3 cellular contexts compared by ENCODE assay signal in genomic region chr9:124327488-124327887, GRCh38.
TF ChIP-seq lines count a peak whose summit lies in the region.

No MANE protein-coding gene starts in this region.

TF ChIP-seq in IMR-90, 13 proteins besides CTCF, POLR2A, EP300 and RAD21:
- TF ChIP-seq MAFK (IDR thresholded peaks at IDR 0.05; ENCODE audit: low read depth, low read length), result no peak
- no peak for TF ChIP-seq BHLHE40 (IDR thresholded peaks at IDR 0.05; ENCODE audit: low read depth, low read length)
- TF ChIP-seq MXI1 (IDR thresholded peaks at IDR 0.05; ENCODE audit: borderline replicate concordance, low read depth, low read length), result no peak
- no peak for TF ChIP-seq SMC3 (IDR thresholded peaks at IDR 0.05; ENCODE audit: low read depth, low read length)
- TF ChIP-seq CHD1 (IDR thresholded peaks at IDR 0.05; ENCODE audit: low read depth, low read length), result no peak
- TF ChIP-seq, protein P1, sequence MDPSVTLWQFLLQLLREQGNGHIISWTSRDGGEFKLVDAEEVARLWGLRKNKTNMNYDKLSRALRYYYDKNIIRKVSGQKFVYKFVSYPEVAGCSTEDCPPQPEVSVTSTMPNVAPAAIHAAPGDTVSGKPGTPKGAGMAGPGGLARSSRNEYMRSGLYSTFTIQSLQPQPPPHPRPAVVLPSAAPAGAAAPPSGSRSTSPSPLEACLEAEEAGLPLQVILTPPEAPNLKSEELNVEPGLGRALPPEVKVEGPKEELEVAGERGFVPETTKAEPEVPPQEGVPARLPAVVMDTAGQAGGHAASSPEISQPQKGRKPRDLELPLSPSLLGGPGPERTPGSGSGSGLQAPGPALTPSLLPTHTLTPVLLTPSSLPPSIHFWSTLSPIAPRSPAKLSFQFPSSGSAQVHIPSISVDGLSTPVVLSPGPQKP (IDR thresholded peaks at IDR 0.05; ENCODE audit: borderline replicate concordance, low read depth, low read length), result no peak
- TF ChIP-seq, protein P2, sequence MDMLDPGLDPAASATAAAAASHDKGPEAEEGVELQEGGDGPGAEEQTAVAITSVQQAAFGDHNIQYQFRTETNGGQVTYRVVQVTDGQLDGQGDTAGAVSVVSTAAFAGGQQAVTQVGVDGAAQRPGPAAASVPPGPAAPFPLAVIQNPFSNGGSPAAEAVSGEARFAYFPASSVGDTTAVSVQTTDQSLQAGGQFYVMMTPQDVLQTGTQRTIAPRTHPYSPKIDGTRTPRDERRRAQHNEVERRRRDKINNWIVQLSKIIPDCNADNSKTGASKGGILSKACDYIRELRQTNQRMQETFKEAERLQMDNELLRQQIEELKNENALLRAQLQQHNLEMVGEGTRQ (IDR thresholded peaks at IDR 0.05; ENCODE audit: low read depth, low read length), result no peak
- no peak for TF ChIP-seq NFE2L2 (IDR thresholded peaks at IDR 0.05; ENCODE audit: low read depth, low read length)
- TF ChIP-seq CEBPB (IDR thresholded peaks at IDR 0.05; ENCODE audit: low read depth, low read length), result no peak
- TF ChIP-seq RFX5 (IDR thresholded peaks at IDR 0.05; ENCODE audit: low read depth, low read length), result no peak
- no peak for TF ChIP-seq FOS (IDR thresholded peaks at IDR 0.05; ENCODE audit: low read depth, low read length)
- TF ChIP-seq MAZ (IDR thresholded peaks at IDR 0.05; ENCODE audit: borderline replicate concordance, low read depth, low read length), result no peak

TF ChIP-seq in GM12878, 131 proteins besides CTCF, POLR2A, EP300 and RAD21:
- no peak for TF ChIP-seq RELB (IDR thresholded peaks at IDR 0.05; ENCODE audit: low read depth)
- TF ChIP-seq BHLHE40 (IDR thresholded peaks at IDR 0.05; ENCODE audit: borderline replicate concordance in 1 of 2, low read depth in 2 of 2, low read length in 1 of 2), result no peak
- TF ChIP-seq, protein P3, sequence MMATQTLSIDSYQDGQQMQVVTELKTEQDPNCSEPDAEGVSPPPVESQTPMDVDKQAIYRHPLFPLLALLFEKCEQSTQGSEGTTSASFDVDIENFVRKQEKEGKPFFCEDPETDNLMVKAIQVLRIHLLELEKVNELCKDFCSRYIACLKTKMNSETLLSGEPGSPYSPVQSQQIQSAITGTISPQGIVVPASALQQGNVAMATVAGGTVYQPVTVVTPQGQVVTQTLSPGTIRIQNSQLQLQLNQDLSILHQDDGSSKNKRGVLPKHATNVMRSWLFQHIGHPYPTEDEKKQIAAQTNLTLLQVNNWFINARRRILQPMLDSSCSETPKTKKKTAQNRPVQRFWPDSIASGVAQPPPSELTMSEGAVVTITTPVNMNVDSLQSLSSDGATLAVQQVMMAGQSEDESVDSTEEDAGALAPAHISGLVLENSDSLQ (IDR thresholded peaks at IDR 0.05), result no peak
- no peak for TF ChIP-seq BACH1 (IDR thresholded peaks at IDR 0.05; ENCODE audit: borderline replicate concordance)
- TF ChIP-seq E2F8 (IDR thresholded peaks at IDR 0.05; ENCODE audit: low read depth, partially characterized antibody), result no peak
- TF ChIP-seq, protein P4, sequence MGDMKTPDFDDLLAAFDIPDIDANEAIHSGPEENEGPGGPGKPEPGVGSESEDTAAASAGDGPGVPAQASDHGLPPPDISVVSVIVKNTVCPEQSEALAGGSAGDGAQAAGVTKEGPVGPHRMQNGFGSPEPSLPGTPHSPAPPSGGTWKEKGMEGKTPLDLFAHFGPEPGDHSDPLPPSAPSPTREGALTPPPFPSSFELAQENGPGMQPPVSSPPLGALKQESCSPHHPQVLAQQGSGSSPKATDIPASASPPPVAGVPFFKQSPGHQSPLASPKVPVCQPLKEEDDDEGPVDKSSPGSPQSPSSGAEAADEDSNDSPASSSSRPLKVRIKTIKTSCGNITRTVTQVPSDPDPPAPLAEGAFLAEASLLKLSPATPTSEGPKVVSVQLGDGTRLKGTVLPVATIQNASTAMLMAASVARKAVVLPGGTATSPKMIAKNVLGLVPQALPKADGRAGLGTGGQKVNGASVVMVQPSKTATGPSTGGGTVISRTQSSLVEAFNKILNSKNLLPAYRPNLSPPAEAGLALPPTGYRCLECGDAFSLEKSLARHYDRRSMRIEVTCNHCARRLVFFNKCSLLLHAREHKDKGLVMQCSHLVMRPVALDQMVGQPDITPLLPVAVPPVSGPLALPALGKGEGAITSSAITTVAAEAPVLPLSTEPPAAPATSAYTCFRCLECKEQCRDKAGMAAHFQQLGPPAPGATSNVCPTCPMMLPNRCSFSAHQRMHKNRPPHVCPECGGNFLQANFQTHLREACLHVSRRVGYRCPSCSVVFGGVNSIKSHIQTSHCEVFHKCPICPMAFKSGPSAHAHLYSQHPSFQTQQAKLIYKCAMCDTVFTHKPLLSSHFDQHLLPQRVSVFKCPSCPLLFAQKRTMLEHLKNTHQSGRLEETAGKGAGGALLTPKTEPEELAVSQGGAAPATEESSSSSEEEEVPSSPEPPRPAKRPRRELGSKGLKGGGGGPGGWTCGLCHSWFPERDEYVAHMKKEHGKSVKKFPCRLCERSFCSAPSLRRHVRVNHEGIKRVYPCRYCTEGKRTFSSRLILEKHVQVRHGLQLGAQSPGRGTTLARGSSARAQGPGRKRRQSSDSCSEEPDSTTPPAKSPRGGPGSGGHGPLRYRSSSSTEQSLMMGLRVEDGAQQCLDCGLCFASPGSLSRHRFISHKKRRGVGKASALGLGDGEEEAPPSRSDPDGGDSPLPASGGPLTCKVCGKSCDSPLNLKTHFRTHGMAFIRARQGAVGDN (IDR thresholded peaks at IDR 0.05), result no peak
- no peak for TF ChIP-seq FOXK2 (IDR thresholded peaks at IDR 0.05)
TF ChIP-seq in GM12878: peak in this region for 0.

TF ChIP-seq in GM23338, 12 proteins besides CTCF, POLR2A, EP300 and RAD21:
- TF ChIP-seq, protein P5, sequence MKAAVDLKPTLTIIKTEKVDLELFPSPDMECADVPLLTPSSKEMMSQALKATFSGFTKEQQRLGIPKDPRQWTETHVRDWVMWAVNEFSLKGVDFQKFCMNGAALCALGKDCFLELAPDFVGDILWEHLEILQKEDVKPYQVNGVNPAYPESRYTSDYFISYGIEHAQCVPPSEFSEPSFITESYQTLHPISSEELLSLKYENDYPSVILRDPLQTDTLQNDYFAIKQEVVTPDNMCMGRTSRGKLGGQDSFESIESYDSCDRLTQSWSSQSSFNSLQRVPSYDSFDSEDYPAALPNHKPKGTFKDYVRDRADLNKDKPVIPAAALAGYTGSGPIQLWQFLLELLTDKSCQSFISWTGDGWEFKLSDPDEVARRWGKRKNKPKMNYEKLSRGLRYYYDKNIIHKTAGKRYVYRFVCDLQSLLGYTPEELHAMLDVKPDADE (IDR thresholded peaks at IDR 0.05), result no peak
- TF ChIP-seq ZNF331 (CRISPR knock-in tag; IDR thresholded peaks at IDR 0.05; ENCODE audit: low read depth), result no peak
- no peak for TF ChIP-seq STAT1 (IDR thresholded peaks at IDR 0.05; ENCODE audit: unreplicated experiment)
- TF ChIP-seq ZNF462 (CRISPR knock-in tag; IDR thresholded peaks at IDR 0.05), result no peak
- no peak for TF ChIP-seq NANOG (IDR thresholded peaks at IDR 0.05; ENCODE audit: borderline replicate concordance)
- no peak for TF ChIP-seq CREB1 (CRISPR knock-in tag; IDR thresholded peaks at IDR 0.05; ENCODE audit: low read depth)
- no peak for TF ChIP-seq EZH2 (IDR thresholded peaks at IDR 0.05; ENCODE audit: low read depth, unreplicated experiment)
- TF ChIP-seq JUNB (IDR thresholded peaks at IDR 0.05; ENCODE audit: unreplicated experiment), result no peak
- no peak for TF ChIP-seq ZNF114 (CRISPR knock-in tag; IDR thresholded peaks at IDR 0.05)
- TF ChIP-seq EZH2phosphoT487 (IDR thresholded peaks at IDR 0.05; ENCODE audit: unreplicated experiment), result no peak
- no peak for TF ChIP-seq POLR2AphosphoS5 (IDR thresholded peaks at IDR 0.05; ENCODE audit: low read depth)
- TF ChIP-seq, protein P6, sequence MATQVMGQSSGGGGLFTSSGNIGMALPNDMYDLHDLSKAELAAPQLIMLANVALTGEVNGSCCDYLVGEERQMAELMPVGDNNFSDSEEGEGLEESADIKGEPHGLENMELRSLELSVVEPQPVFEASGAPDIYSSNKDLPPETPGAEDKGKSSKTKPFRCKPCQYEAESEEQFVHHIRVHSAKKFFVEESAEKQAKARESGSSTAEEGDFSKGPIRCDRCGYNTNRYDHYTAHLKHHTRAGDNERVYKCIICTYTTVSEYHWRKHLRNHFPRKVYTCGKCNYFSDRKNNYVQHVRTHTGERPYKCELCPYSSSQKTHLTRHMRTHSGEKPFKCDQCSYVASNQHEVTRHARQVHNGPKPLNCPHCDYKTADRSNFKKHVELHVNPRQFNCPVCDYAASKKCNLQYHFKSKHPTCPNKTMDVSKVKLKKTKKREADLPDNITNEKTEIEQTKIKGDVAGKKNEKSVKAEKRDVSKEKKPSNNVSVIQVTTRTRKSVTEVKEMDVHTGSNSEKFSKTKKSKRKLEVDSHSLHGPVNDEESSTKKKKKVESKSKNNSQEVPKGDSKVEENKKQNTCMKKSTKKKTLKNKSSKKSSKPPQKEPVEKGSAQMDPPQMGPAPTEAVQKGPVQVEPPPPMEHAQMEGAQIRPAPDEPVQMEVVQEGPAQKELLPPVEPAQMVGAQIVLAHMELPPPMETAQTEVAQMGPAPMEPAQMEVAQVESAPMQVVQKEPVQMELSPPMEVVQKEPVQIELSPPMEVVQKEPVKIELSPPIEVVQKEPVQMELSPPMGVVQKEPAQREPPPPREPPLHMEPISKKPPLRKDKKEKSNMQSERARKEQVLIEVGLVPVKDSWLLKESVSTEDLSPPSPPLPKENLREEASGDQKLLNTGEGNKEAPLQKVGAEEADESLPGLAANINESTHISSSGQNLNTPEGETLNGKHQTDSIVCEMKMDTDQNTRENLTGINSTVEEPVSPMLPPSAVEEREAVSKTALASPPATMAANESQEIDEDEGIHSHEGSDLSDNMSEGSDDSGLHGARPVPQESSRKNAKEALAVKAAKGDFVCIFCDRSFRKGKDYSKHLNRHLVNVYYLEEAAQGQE (IDR thresholded peaks at IDR 0.05; ENCODE audit: unreplicated experiment), result no peak
TF ChIP-seq in GM23338: peak in this region for 0.
